ENCODE assay signal across 8 cellular contexts in the genomic region with DNA sequence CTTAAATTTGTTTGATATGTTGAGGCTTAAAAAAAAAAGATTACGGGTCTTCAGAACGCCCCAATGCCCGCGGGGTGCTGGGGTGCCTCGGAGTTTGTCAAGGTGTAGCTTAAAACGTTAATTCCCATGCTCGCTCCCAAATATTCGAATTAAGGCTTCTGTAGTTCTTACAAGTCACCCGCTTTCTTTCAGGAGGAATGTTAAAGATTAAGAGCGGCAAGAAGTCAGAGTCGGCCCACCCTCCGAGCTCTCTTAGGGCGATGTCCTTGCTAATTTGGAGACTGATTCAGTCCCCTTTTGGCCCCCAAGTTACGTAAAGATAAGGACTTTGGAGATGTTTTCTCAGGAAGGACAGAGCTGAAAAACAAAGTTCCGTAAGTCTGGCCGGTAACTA. TPM values are rescaled to one million over a fixed set of nuclear protein-coding genes. Genes with fewer than 3 reads are reported as not detected.
DNase-seq lines count a peak whose midpoint lies in the region; ATAC-seq and TF ChIP-seq lines count a peak whose summit lies in the region.

No MANE protein-coding gene starts in this region.

- TF ChIP-seq CTCF in DND-41 (IDR thresholded peaks at IDR 0.05; ENCODE audit: borderline replicate concordance, extremely low read depth, low read length, poor library complexity, severe bottlenecking): no peak
- TF ChIP-seq CTCF in brain microvascular endothelial cell (IDR thresholded peaks at IDR 0.05; ENCODE audit: low read depth, low read length, missing control alignments): no peak

- no peak overlapping the region for H3K23ac ChIP-seq in mesenchymal stem cell (ENCODE audit: low read length in 2 of 2)

- WGBS in mesenchymal stem cell: 22% methylated on average over 16 of the region's 16 CpGs

- H4K91ac ChIP-seq in mesenchymal stem cell (ENCODE audit: low read length): no peak overlapping the region

- peaks cover 0 to 2% (median 0%) of the 10 kb centered on the region in 3 donors for H3K9me3 Mint-ChIP-seq in IgD-negative memory B cell

- H4K8ac ChIP-seq in mesenchymal stem cell (ENCODE audit: low read length): peak overlapping the region; percentile 86

- peaks cover 42% of the 10 kb centered on the region for H3K4me1 ChIP-seq in DND-41 (ENCODE audit: insufficient read depth, low read length)
- peaks cover 7% of the 10 kb centered on the region for H3K4me1 ChIP-seq in mesenchymal stem cell (ENCODE audit: control insufficient read depth, insufficient read depth, low read depth, low read length)

- peaks cover 6% of the 10 kb centered on the region for H3K27me3 Mint-ChIP-seq in IgD-negative memory B cell

- H3K36me3 ChIP-seq in DND-41 (ENCODE audit: insufficient read depth, low read length): peaks cover 40% of the 10 kb centered on the region
- H3K36me3 ChIP-seq in brain microvascular endothelial cell (replicated peaks): peaks cover 21% of the 10 kb centered on the region
- peaks cover 2 to 20% of the 10 kb centered on the region in 2 experiments for H3K36me3 ChIP-seq in mesenchymal stem cell (ENCODE audit: control insufficient read depth in 1 of 2, insufficient read depth in 2 of 2, low read depth in 1 of 2, low read length in 2 of 2)

- H3K9ac ChIP-seq in DND-41 (ENCODE audit: low read depth, low read length): peak overlapping the region; percentile 77
- peak overlapping the region; percentile 95 for H3K9ac ChIP-seq in mesenchymal stem cell (ENCODE audit: low read length)

- no peaks in the 10 kb centered on the region for H3K36me3 Mint-ChIP-seq in IgD-negative memory B cell

- H3K27ac Mint-ChIP-seq in IgD-negative memory B cell: peak overlapping the region; percentile 92 to 99 (median 99)

- DNase-seq in DND-41 (no peak), brain microvascular endothelial cell (no peak), mesenchymal stem cell (no peak), T-helper 9 cell (no peak), SKM-1 (lab: John Stamatoyannopoulos, UW; ENCODE audit: unreplicated experiment) (no peak), NCI-H774 (lab: John Stamatoyannopoulos, UW) (no peak)

- H3K27me3 ChIP-seq in DND-41 (ENCODE audit: insufficient read depth, low read length, poor library complexity) (no peaks in the 10 kb centered on the region), brain microvascular endothelial cell (replicated peaks) (no peaks in the 10 kb centered on the region), mesenchymal stem cell (ENCODE audit: control insufficient read depth in 1 of 2, insufficient read depth in 1 of 2, low read length in 2 of 2) (no peaks in the 10 kb centered on the region)

- H2BK15ac ChIP-seq in mesenchymal stem cell (ENCODE audit: low read depth, poor library complexity, severe bottlenecking): no peak overlapping the region

- peaks cover 28 to 33% (median 29%) of the 10 kb centered on the region in 3 donors for H3K4me1 Mint-ChIP-seq in IgD-negative memory B cell

- H3K27ac ChIP-seq in DND-41 (ENCODE audit: low read length) (peak overlapping the region; percentile 96), brain microvascular endothelial cell (peak overlapping the region; percentile 71), mesenchymal stem cell (ENCODE audit: low read length, poor library complexity, severe bottlenecking) (peak overlapping the region; percentile 72)

- H3K4me3 Mint-ChIP-seq in IgD-negative memory B cell: peak overlapping the region; percentile 89 to 99 (median 98)

- H3K18ac ChIP-seq in mesenchymal stem cell (ENCODE audit: low read depth in 1 of 2, low read length in 2 of 2): peak overlapping the region; percentile 58 to 93

- no peak overlapping the region for H2BK12ac ChIP-seq in mesenchymal stem cell (ENCODE audit: low read length in 2 of 2)

- ATAC-seq in DND-41 (ENCODE audit: insufficient read depth, low read depth): no peak
- ATAC-seq in HG03469 (IDR thresholded peaks at IDR 0.05; ENCODE audit: unreplicated experiment): no peak

- H2BK120ac ChIP-seq in mesenchymal stem cell (ENCODE audit: low read depth, low read length): no peak overlapping the region

- peak overlapping the region in 1 of 2 experiments; percentile 19 for H3K4ac ChIP-seq in mesenchymal stem cell (ENCODE audit: low read depth in 1 of 2, low read length in 2 of 2)

- H3K4me2 ChIP-seq in DND-41 (ENCODE audit: insufficient read depth, low read length): peak overlapping the region; percentile 72
- peak overlapping the region; percentile 86 for H3K4me2 ChIP-seq in mesenchymal stem cell (ENCODE audit: low read length, poor library complexity, severe bottlenecking)

- no peaks in the 10 kb centered on the region for H3K9me3 ChIP-seq in DND-41 (ENCODE audit: insufficient read depth, low read length, severe bottlenecking)
- H3K9me3 ChIP-seq in mesenchymal stem cell (ENCODE audit: control insufficient read depth, low read length): no peaks in the 10 kb centered on the region

- H2BK5ac ChIP-seq in mesenchymal stem cell (ENCODE audit: low read depth, low read length, poor library complexity, severe bottlenecking): no peak overlapping the region

- peaks cover 55% of the 10 kb centered on the region for H3K79me2 ChIP-seq in DND-41 (ENCODE audit: insufficient read depth, low read length)

- in situ Hi-C loops in brain microvascular endothelial cell (cut with HindIII; ENCODE audit: low pct_ligation_motif_present, low sequenced_read_pairs): no loop called here

- peaks cover 41% of the 10 kb centered on the region for H4K20me1 ChIP-seq in DND-41 (ENCODE audit: insufficient read depth, low read length)

- H2AFZ ChIP-seq in DND-41 (ENCODE audit: low read depth, low read length): peak overlapping the region; percentile 92
- H2AFZ ChIP-seq in mesenchymal stem cell (ENCODE audit: low read depth, low read length): no peak overlapping the region

- H3K79me1 ChIP-seq in mesenchymal stem cell (replicated peaks; ENCODE audit: low read length, poor library complexity, severe bottlenecking): peaks cover 3% of the 10 kb centered on the region

- H2AK5ac ChIP-seq in mesenchymal stem cell (ENCODE audit: low read length, severe bottlenecking): no peak overlapping the region

- H3K14ac ChIP-seq in mesenchymal stem cell (ENCODE audit: low read length in 2 of 2): no peak overlapping the region

- H3K4me3 ChIP-seq in DND-41 (ENCODE audit: low read depth in 1 of 2, low read length in 2 of 2) (peak overlapping the region; percentile 32 to 71), brain microvascular endothelial cell (ENCODE audit: low read depth, low read length) (peak overlapping the region; percentile 98), mesenchymal stem cell (ENCODE audit: insufficient read depth in 1 of 2, low read depth in 1 of 2, low read length in 2 of 2) (peak overlapping the region; percentile 54 to 94)

RNA-seq across cellular contexts. Expression of gene NPM1, which starts 0.8 kb away (rescaled TPM):
- polyA plus RNA-seq in IgD-negative memory B cell: 715 TPM
- 1,355 TPM for polyA plus RNA-seq in mesenchymal stem cell (2013, experiment 1 of 2)
- 1,330 TPM for polyA plus RNA-seq in mesenchymal stem cell (2013, experiment 2 of 2)

RNA-seq across cellular contexts. Expression of gene FGF18, which starts 32.6 kb away (rescaled TPM):
- polyA plus RNA-seq in IgD-negative memory B cell: not detected
- 0.12 TPM for polyA plus RNA-seq in mesenchymal stem cell (2013, experiment 1 of 2)
- 0.04 TPM for polyA plus RNA-seq in mesenchymal stem cell (2013, experiment 2 of 2)
